ENCODE assay signal across 15 cellular contexts in genomic region chr7:138245682-138246081, GRCh38.
DNase-seq lines count a peak whose midpoint lies in the region; ATAC-seq and TF ChIP-seq lines count a peak whose summit lies in the region.
"Had no signal": no experiment of that assay in that cellular context is flagged by ENCODE, and none has a peak within 500 bp of the region (broad histone marks: within the 10 kb centered on the region; RNA-seq: fewer than 3 reads in every experiment).

No MANE protein-coding gene starts in this region.

- no peaks in the 10 kb centered on the region for H3K36me3 Mint-ChIP-seq in nephron progenitor cell (ENCODE audit: low read depth)

- H3K4me1 Mint-ChIP-seq in nephron progenitor cell: peaks cover 8% of the 10 kb centered on the region

- DNase-seq in HL-60 (ENCODE audit: low read depth in 1 of 2, low spot score in 1 of 2): peak; percentile 44 to 76
- DNase-seq in NCI-H2029 (lab: John Stamatoyannopoulos, UW): peak; percentile 56
- peak; percentile 87 for DNase-seq in choroid plexus epithelial cell (ENCODE audit: low read depth)
- DNase-seq in nephron progenitor cell: no peak
- DNase-seq in cerebellar cortex (ENCODE audit: low spot score): no peak
- no peak for DNase-seq in hypothalamus (lab: John Stamatoyannopoulos, UW)
- DNase-seq: activated T-cell treated with anti-CD3 and anti-CD28 coated beads, Interleukin-2, amount 50 U/mL, for 72 hours; anterior cingulate cortex; GOT3; NCI-H2171 treated with DMSO at 0.1 percent for 48 hours; T-helper 2 cell had no signal

- H3K9me3 Mint-ChIP-seq in nephron progenitor cell: peaks cover 13% of the 10 kb centered on the region

- no peak overlapping the region for H3K4me3 ChIP-seq in HL-60 (replicated peaks; ENCODE audit: insufficient read depth, low read length)
- H3K4me3 ChIP-seq in choroid plexus epithelial cell (ENCODE audit: low read depth, low read length): no peak overlapping the region
- H3K4me3 ChIP-seq: BLaER1 treated with 17β-estradiol and CSF1 and Interleukin-3, amounts not matched to agents 10 nM and 100 nM had no signal

- peak overlapping the region; percentile 16 for H3K27ac Mint-ChIP-seq in nephron progenitor cell
- H3K27ac Mint-ChIP-seq: activated T-cell treated with anti-CD3 and anti-CD28 coated beads, Interleukin-2, amount 50 U/mL, for 72 hours had no signal

- H3K27ac ChIP-seq in HL-60 (replicated peaks): no peak overlapping the region
- H3K27ac ChIP-seq: BLaER1 treated with 17β-estradiol and CSF1 and Interleukin-3, amounts not matched to agents 10 nM and 100 nM had no signal

- H3K27me3 Mint-ChIP-seq in nephron progenitor cell (ENCODE audit: low read depth, poor library complexity): no peaks in the 10 kb centered on the region

- ATAC-seq in GM19351 (IDR thresholded peaks at IDR 0.05; ENCODE audit: unreplicated experiment) (no peak), GM21381 (IDR thresholded peaks at IDR 0.05; ENCODE audit: unreplicated experiment) (no peak)
- ATAC-seq: activated T-cell treated with anti-CD3 and anti-CD28 coated beads, Interleukin-2, amount 50 U/mL, for 72 hours; Panc1 had no signal

- no peaks in the 10 kb centered on the region for H3K27me3 ChIP-seq in HL-60 (ENCODE audit: insufficient read depth, poor library complexity, severe bottlenecking)
- H3K27me3 ChIP-seq: BLaER1 treated with 17β-estradiol and CSF1 and Interleukin-3, amounts not matched to agents 10 nM and 100 nM had no signal

- H3K4me3 Mint-ChIP-seq in nephron progenitor cell: no peak overlapping the region
- H3K4me3 Mint-ChIP-seq: activated T-cell treated with anti-CD3 and anti-CD28 coated beads, Interleukin-2, amount 50 U/mL, for 72 hours had no signal

- TF ChIP-seq CTCF in HL-60 (IDR thresholded peaks at IDR 0.05; ENCODE audit: insufficient read depth, low read length) (no peak), choroid plexus epithelial cell (conservative IDR thresholded peaks at IDR 0.05; ENCODE audit: low read depth, low read length) (no peak), nephron progenitor cell (IDR thresholded peaks at IDR 0.05) (no peak)

Comparison
In these comparisons a context has a peak if more than half of its experiments do, and no peak if none do; other contexts are left out.
1. DNase-seq: peak in HL-60 (2 of 2), NCI-H2029 (single experiment) and choroid plexus epithelial cell (single experiment); none in nephron progenitor cell (single experiment), cerebellar cortex (single experiment) and hypothalamus (0 of 51).